1 cellular context compared by ENCODE assay signal in the genomic region with DNA sequence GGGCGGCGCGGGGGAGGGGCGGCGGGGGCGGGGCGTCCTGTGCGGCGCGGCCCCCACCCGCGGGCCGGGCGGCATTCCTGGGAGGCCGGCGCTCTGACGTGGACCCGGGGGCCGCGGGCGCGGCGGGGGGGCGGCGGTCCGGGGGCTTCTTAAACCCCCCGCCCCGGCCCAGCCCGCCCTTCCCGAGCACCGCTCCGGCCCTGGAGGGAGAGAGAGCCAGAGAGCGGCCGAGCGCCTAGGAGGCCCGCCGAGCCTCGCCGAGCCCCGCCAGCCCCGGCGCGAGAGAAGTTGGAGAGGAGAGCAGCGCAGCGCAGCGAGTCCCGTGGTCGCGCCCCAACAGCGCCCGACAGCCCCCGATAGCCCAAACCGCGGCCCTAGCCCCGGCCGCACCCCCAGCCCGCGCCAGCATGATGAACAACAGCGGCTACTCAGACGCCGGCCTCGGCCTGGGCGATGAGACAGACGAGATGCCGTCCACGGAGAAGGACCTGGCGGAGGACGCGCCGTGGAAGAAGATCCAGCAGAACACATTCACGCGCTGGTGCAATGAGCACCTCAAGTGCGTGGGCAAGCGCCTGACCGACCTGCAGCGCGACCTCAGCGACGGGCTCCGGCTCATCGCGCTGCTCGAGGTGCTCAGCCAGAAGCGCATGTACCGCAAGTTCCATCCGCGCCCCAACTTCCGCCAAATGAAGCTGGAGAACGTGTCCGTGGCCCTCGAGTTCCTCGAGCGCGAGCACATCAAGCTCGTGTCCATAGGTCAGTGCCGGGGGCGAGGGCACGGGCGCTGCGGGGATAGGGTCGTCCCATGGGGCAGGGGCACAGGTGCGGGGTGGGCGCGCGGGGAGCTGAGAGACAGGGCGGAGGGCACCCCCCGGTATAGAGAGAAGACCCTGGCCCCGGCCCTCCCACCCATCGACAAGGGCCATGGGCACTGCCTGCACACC.
A peak's percentile ranks its signal among the peaks of the same experiment; 100 is the strongest.
TF ChIP-seq lines count a peak whose summit lies in the region.

A gene with protein sequence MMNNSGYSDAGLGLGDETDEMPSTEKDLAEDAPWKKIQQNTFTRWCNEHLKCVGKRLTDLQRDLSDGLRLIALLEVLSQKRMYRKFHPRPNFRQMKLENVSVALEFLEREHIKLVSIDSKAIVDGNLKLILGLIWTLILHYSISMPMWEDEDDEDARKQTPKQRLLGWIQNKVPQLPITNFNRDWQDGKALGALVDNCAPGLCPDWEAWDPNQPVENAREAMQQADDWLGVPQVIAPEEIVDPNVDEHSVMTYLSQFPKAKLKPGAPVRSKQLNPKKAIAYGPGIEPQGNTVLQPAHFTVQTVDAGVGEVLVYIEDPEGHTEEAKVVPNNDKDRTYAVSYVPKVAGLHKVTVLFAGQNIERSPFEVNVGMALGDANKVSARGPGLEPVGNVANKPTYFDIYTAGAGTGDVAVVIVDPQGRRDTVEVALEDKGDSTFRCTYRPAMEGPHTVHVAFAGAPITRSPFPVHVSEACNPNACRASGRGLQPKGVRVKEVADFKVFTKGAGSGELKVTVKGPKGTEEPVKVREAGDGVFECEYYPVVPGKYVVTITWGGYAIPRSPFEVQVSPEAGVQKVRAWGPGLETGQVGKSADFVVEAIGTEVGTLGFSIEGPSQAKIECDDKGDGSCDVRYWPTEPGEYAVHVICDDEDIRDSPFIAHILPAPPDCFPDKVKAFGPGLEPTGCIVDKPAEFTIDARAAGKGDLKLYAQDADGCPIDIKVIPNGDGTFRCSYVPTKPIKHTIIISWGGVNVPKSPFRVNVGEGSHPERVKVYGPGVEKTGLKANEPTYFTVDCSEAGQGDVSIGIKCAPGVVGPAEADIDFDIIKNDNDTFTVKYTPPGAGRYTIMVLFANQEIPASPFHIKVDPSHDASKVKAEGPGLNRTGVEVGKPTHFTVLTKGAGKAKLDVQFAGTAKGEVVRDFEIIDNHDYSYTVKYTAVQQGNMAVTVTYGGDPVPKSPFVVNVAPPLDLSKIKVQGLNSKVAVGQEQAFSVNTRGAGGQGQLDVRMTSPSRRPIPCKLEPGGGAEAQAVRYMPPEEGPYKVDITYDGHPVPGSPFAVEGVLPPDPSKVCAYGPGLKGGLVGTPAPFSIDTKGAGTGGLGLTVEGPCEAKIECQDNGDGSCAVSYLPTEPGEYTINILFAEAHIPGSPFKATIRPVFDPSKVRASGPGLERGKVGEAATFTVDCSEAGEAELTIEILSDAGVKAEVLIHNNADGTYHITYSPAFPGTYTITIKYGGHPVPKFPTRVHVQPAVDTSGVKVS (N-terminal part only) (plus strand): TSS at position 176 of the 947 bp plus-strand sequence. CDS start 232 bp downstream, at position 408.

TF ChIP-seq in K562, 482 proteins besides CTCF, POLR2A, EP300 and RAD21 (continued from another document and continues in another):
- TF ChIP-seq, protein P1, sequence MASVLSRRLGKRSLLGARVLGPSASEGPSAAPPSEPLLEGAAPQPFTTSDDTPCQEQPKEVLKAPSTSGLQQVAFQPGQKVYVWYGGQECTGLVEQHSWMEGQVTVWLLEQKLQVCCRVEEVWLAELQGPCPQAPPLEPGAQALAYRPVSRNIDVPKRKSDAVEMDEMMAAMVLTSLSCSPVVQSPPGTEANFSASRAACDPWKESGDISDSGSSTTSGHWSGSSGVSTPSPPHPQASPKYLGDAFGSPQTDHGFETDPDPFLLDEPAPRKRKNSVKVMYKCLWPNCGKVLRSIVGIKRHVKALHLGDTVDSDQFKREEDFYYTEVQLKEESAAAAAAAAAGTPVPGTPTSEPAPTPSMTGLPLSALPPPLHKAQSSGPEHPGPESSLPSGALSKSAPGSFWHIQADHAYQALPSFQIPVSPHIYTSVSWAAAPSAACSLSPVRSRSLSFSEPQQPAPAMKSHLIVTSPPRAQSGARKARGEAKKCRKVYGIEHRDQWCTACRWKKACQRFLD (CRISPR knock-in tag; IDR thresholded peaks at IDR 0.05) = peak; percentile 55; the same call in 1 of the 2 replicates
- TF ChIP-seq CHD4 (IDR thresholded peaks at IDR 0.05; ENCODE audit: insufficient read depth, insufficient replicate concordance, low read depth, low read length, poor library complexity, severe bottlenecking) (no peak), RFX1 (IDR thresholded peaks at IDR 0.05) (no peak), JUNB (CRISPR knock-in tag; conservative IDR thresholded peaks at IDR 0.05) (no peak), HNRNPLL (IDR thresholded peaks at IDR 0.05; ENCODE audit: low read depth, low read length, poor library complexity, severe bottlenecking) (peak; percentile 88), USF2 (CRISPR knock-in tag; IDR thresholded peaks at IDR 0.05) (no peak), SMAD2 (IDR thresholded peaks at IDR 0.05; ENCODE audit: low read depth, low read length) (no peak), PYGO2 (tag; IDR thresholded peaks at IDR 0.05) (no peak), ZNF445 (CRISPR knock-in tag; IDR thresholded peaks at IDR 0.05; ENCODE audit: low read depth) (no peak), ZNF551 (CRISPR knock-in tag; IDR thresholded peaks at IDR 0.05) (no peak), ZBTB49 (CRISPR knock-in tag; IDR thresholded peaks at IDR 0.05; ENCODE audit: borderline replicate concordance) (no peak; the same call in 1 of the 2 replicates), FOXM1 (IDR thresholded peaks at IDR 0.05; ENCODE audit: low read depth) (no peak), FOXM1 (CRISPR knock-in tag; IDR thresholded peaks at IDR 0.05; ENCODE audit: low read depth) (no peak), RNF2 (IDR thresholded peaks at IDR 0.05) (no peak), HINFP (tag; conservative IDR thresholded peaks at IDR 0.05; ENCODE audit: low read depth) (no peak), ELF4 (CRISPR knock-in tag; IDR thresholded peaks at IDR 0.05) (no peak), ZNF655 (CRISPR knock-in tag; IDR thresholded peaks at IDR 0.05) (no peak), TEAD4 (IDR thresholded peaks at IDR 0.05; ENCODE audit: low read length) (no peak; the same call in 1 of the 2 replicates), TEAD4 (CRISPR knock-in tag; IDR thresholded peaks at IDR 0.05; ENCODE audit: borderline replicate concordance) (peak; percentile 40; the same call in 1 of the 2 replicates), ZNF12 (CRISPR knock-in tag; IDR thresholded peaks at IDR 0.05) (no peak; the same call in none of the 2 replicates), CC2D1A (IDR thresholded peaks at IDR 0.05) (no peak), KDM1A (IDR thresholded peaks at IDR 0.05) (no peak), ZNF668 (CRISPR knock-in tag; IDR thresholded peaks at IDR 0.05) (no peak), HDGF (IDR thresholded peaks at IDR 0.05) (0 out of 2 replicates have a peak, but pooled peaks have one; percentile 42), ZNF79 (CRISPR knock-in tag; IDR thresholded peaks at IDR 0.05; ENCODE audit: low read depth) (no peak), CBFB (CRISPR knock-in tag; IDR thresholded peaks at IDR 0.05) (no peak), MBD2 (IDR thresholded peaks at IDR 0.05; ENCODE audit: borderline replicate concordance, low read depth) (no peak), TCF15 (CRISPR knock-in tag; IDR thresholded peaks at IDR 0.05) (no peak), ZFP30 (CRISPR knock-in tag; IDR thresholded peaks at IDR 0.05; ENCODE audit: borderline replicate concordance) (no peak), PTRF (tag; IDR thresholded peaks at IDR 0.05) (no peak), ARHGAP35 (IDR thresholded peaks at IDR 0.05; ENCODE audit: partially characterized antibody) (no peak), BCL6 (CRISPR knock-in tag; IDR thresholded peaks at IDR 0.05) (no peak), ARID1B (IDR thresholded peaks at IDR 0.05) (no peak), CBX5 (IDR thresholded peaks at IDR 0.05; ENCODE audit: borderline replicate concordance, low read depth) (no peak), XRCC3 (IDR thresholded peaks at IDR 0.05) (no peak), ZNF561 (CRISPR knock-in tag; conservative IDR thresholded peaks at IDR 0.05) (no peak), U2AF1 (optimal IDR thresholded peaks at IDR 0.05; ENCODE audit: low read depth, low read length) (peak; percentile 82), TAF9B (IDR thresholded peaks at IDR 0.05; ENCODE audit: partially characterized antibody) (no peak), U2AF2 (optimal IDR thresholded peaks at IDR 0.05; ENCODE audit: low read depth, low read length) (no peak), MECOM (CRISPR knock-in tag; IDR thresholded peaks at IDR 0.05) (no peak), MTA1 (IDR thresholded peaks at IDR 0.05; ENCODE audit: borderline replicate concordance) (peak; percentile 40; the same call in 1 of the 2 replicates), NELFE (IDR thresholded peaks at IDR 0.05; ENCODE audit: insufficient read depth, insufficient read length) (no peak), TBP (optimal IDR thresholded peaks at IDR 0.05; ENCODE audit: low read depth, low read length) (peak; percentile 57), CREB3 (tag; conservative IDR thresholded peaks at IDR 0.05; ENCODE audit: low read depth) (0 out of 2 replicates have a peak, but pooled peaks have one; percentile 33), ZNF316 (IDR thresholded peaks at IDR 0.05) (no peak)
- TF ChIP-seq, protein P2, sequence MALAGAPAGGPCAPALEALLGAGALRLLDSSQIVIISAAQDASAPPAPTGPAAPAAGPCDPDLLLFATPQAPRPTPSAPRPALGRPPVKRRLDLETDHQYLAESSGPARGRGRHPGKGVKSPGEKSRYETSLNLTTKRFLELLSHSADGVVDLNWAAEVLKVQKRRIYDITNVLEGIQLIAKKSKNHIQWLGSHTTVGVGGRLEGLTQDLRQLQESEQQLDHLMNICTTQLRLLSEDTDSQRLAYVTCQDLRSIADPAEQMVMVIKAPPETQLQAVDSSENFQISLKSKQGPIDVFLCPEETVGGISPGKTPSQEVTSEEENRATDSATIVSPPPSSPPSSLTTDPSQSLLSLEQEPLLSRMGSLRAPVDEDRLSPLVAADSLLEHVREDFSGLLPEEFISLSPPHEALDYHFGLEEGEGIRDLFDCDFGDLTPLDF (CRISPR knock-in tag; IDR thresholded peaks at IDR 0.05) = peak; percentile 54; the same call in 1 of the 2 replicates
- TF ChIP-seq, protein P3, sequence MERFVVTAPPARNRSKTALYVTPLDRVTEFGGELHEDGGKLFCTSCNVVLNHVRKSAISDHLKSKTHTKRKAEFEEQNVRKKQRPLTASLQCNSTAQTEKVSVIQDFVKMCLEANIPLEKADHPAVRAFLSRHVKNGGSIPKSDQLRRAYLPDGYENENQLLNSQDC (CRISPR knock-in tag; IDR thresholded peaks at IDR 0.05) = 0 out of 2 replicates have a peak, but pooled peaks have one; percentile 45
- TF ChIP-seq, protein P4, sequence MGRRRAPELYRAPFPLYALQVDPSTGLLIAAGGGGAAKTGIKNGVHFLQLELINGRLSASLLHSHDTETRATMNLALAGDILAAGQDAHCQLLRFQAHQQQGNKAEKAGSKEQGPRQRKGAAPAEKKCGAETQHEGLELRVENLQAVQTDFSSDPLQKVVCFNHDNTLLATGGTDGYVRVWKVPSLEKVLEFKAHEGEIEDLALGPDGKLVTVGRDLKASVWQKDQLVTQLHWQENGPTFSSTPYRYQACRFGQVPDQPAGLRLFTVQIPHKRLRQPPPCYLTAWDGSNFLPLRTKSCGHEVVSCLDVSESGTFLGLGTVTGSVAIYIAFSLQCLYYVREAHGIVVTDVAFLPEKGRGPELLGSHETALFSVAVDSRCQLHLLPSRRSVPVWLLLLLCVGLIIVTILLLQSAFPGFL (CRISPR knock-in tag; IDR thresholded peaks at IDR 0.05) = no peak
